Comparison of ENCODE assay signal across 22 cellular contexts in the genomic region with DNA sequence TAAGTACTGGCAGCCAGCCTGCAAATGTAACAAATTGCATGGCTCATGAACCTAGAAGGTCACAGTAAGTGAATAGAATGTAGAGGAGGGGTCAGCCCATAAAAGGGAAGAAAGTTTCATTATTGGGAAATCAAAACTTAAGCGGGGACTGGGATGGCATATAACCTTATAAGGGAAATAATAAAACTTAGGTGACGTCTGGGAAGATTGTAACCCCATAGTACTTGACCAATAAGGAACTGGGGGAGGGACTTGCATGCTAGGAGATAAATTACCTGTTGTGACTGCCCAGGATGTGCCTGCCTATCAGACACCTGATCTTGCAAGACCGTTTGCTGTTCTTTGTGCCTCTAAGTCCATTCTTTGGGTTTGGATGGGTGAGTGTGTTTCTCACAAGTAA. TPM values are rescaled to one million over a fixed set of nuclear protein-coding genes. Genes with fewer than 3 reads are reported as not detected.
DNase-seq lines count a peak whose midpoint lies in the region; ATAC-seq and TF ChIP-seq lines count a peak whose summit lies in the region.
"Had no signal": no experiment of that assay in that cellular context is flagged by ENCODE, and none has a peak within 500 bp of the region (broad histone marks: within the 10 kb centered on the region; RNA-seq: fewer than 3 reads in every experiment).

No MANE protein-coding gene starts in this region.

- no peaks in the 10 kb centered on the region for H3K36me3 Mint-ChIP-seq in MCF 10A (ENCODE audit: insufficient read depth, unreplicated experiment)
- H3K36me3 Mint-ChIP-seq in CD8-positive, alpha-beta T cell, result no peaks in the 10 kb centered on the region

- H3K4me2 ChIP-seq in hepatocyte, result no peak overlapping the region

- TF ChIP-seq CTCF in MCF 10A (IDR thresholded peaks at IDR 0.05; ENCODE audit: unreplicated experiment) (no peak), breast epithelium (IDR thresholded peaks at IDR 0.05) (no peak), epithelial cell of proximal tubule (conservative IDR thresholded peaks at IDR 0.05; ENCODE audit: low read depth, low read length) (no peak), esophagus squamous epithelium (IDR thresholded peaks at IDR 0.05) (no peak), hepatocyte (IDR thresholded peaks at IDR 0.05; ENCODE audit: poor library complexity) (no peak)
- TF ChIP-seq CTCF in CD8-positive, alpha-beta T cell (IDR thresholded peaks at IDR 0.05), result no peak

- H2AFZ ChIP-seq in hepatocyte, result no peak overlapping the region

- TF ChIP-seq POLR2A in breast epithelium (IDR thresholded peaks at IDR 0.05) (no peak), esophagus squamous epithelium (IDR thresholded peaks at IDR 0.05) (no peak)

- no peak for ATAC-seq in CD8-positive, alpha-beta T cell

- no peaks in the 10 kb centered on the region for H3K9me3 Mint-ChIP-seq in MCF 10A (ENCODE audit: unreplicated experiment)
- H3K9me3 Mint-ChIP-seq in CD8-positive, alpha-beta T cell, result no peaks in the 10 kb centered on the region

- intact Hi-C loops in MCF 10A (cut with micrococcal nuclease) (no loop called here), breast epithelium (cut with DNase I; ENCODE audit: low total_unique reads) (no loop called here), esophagus squamous epithelium (cut with DNase I) (no loop called here)
- intact Hi-C loops in CD8-positive, alpha-beta T cell (cut with DNase I, micrococcal nuclease), result no loop called here

- H3K36me3 ChIP-seq in breast epithelium (no peaks in the 10 kb centered on the region), esophagus squamous epithelium (no peaks in the 10 kb centered on the region), hepatocyte (replicated peaks; ENCODE audit: insufficient read depth, low read depth) (no peaks in the 10 kb centered on the region)
- H3K36me3 ChIP-seq in CD8-positive, alpha-beta T cell (ENCODE audit: insufficient read depth, low read length), result no peaks in the 10 kb centered on the region

- H3K27me3 ChIP-seq in breast epithelium, result no peaks in the 10 kb centered on the region
- no peaks in the 10 kb centered on the region for H3K27me3 ChIP-seq in esophagus squamous epithelium
- H3K27me3 ChIP-seq in CD8-positive, alpha-beta T cell (ENCODE audit: insufficient read depth, low read length), result no peaks in the 10 kb centered on the region
- H3K27me3 ChIP-seq in hepatocyte, result no peaks in the 10 kb centered on the region

- no TSS peak for BruUV-seq in MCF 10A (replicated peaks; lab: Mats Ljungman, UMichigan)

- H3K9me3 ChIP-seq in breast epithelium (no peaks in the 10 kb centered on the region), esophagus squamous epithelium (no peaks in the 10 kb centered on the region), hepatocyte (ENCODE audit: low read depth) (no peaks in the 10 kb centered on the region)
- no peaks in the 10 kb centered on the region for H3K9me3 ChIP-seq in CD8-positive, alpha-beta T cell (ENCODE audit: low read length)

- H3K4me3 ChIP-seq in breast epithelium (no peak overlapping the region), epithelial cell of proximal tubule (ENCODE audit: low read depth, low read length) (no peak overlapping the region), esophagus squamous epithelium (no peak overlapping the region), hepatocyte (no peak overlapping the region)
- H3K4me3 ChIP-seq in CD8-positive, alpha-beta T cell (ENCODE audit: low read depth, low read length), result no peak overlapping the region
- H3K4me3 ChIP-seq: SK-N-MC had no signal

- H3K4me1 ChIP-seq in breast epithelium, result no peaks in the 10 kb centered on the region
- H3K4me1 ChIP-seq in esophagus squamous epithelium, result peaks cover 0 to 18% (median 0%) of the 10 kb centered on the region in 3 donors
- peaks cover 5% of the 10 kb centered on the region for H3K4me1 ChIP-seq in CD8-positive, alpha-beta T cell (ENCODE audit: insufficient read depth, low read length)
- H3K4me1 ChIP-seq in hepatocyte (ENCODE audit: insufficient read depth), result no peaks in the 10 kb centered on the region

- no peaks in the 10 kb centered on the region for H3K4me1 Mint-ChIP-seq in MCF 10A (ENCODE audit: insufficient read depth, unreplicated experiment)
- H3K4me1 Mint-ChIP-seq in CD8-positive, alpha-beta T cell (ENCODE audit: low read depth), result peaks cover 12% of the 10 kb centered on the region

- H3K27ac Mint-ChIP-seq in MCF 10A (ENCODE audit: low read depth, unreplicated experiment), result no peak overlapping the region
- H3K27ac Mint-ChIP-seq in CD8-positive, alpha-beta T cell, result no peak overlapping the region
- H3K27ac Mint-ChIP-seq: HFFc6 had no signal

- no peak overlapping the region for H3K27ac ChIP-seq in breast epithelium
- H3K27ac ChIP-seq in esophagus squamous epithelium, result no peak overlapping the region
- H3K27ac ChIP-seq in CD8-positive, alpha-beta T cell (ENCODE audit: low read depth, low read length), result no peak overlapping the region
- no peak overlapping the region for H3K27ac ChIP-seq in hepatocyte
- H3K27ac ChIP-seq: SK-N-MC had no signal

- no peaks in the 10 kb centered on the region for H4K20me1 ChIP-seq in hepatocyte (ENCODE audit: insufficient read depth, poor library complexity, severe bottlenecking)

- no peaks in the 10 kb centered on the region for H3K9me2 ChIP-seq in hepatocyte (replicated peaks; ENCODE audit: insufficient read depth)

- POLR2A ChIA-PET in MCF 10A (lab: Yijun Ruan, JAX), result no interaction called here
- POLR2A ChIA-PET in CD8-positive, alpha-beta T cell (lab: Charles Lee), result no interaction called here

- WGBS in esophagus squamous epithelium, 2 donors, result 71 to 83% methylated on average over 3 of the region's 3 CpGs
- WGBS in hepatocyte (ENCODE audit: low lambda C conversion rate, missing lambda C conversion rate), result 57% methylated on average over 3 of the region's 3 CpGs

- DNase-seq in MCF 10A (ENCODE audit: unreplicated experiment), result peak; percentile 11
- DNase-seq in breast epithelium (ENCODE audit: low spot score in 2 of 2), result no peak
- DNase-seq in NOMO-1 treated with DMSO at 0.1 percent for 48 hours (lab: John Stamatoyannopoulos, UW; ENCODE audit: unreplicated experiment), result peak; percentile 61
- peak; percentile 50 for DNase-seq in epithelial cell of proximal tubule (ENCODE audit: low read depth)
- peak; percentile 80 for DNase-seq in renal cortical epithelial cell (ENCODE audit: low read depth)
- no peak for DNase-seq in esophagus squamous epithelium (lab: John Stamatoyannopoulos, UW)
- no peak for DNase-seq in CD8-positive, alpha-beta T cell
- DNase-seq in hepatocyte (ENCODE audit: low spot score), result no peak
- DNase-seq: C1 segment of cervical spinal cord, DMS79, H7, HFFc6, KBM-7, NCI-H1417, NCI-H1694 treated with DMSO at 0.1 percent for 48 hours, NCI-H2107, NCI-H2227 treated with DMSO at 0.1 percent for 48 hours, NCI-H510A, NCI-H748 treated with DMSO at 0.1 percent for 48 hours, SHP77 had no signal

- H3K27me3 Mint-ChIP-seq in MCF 10A (ENCODE audit: insufficient read depth, unreplicated experiment), result no peaks in the 10 kb centered on the region
- H3K27me3 Mint-ChIP-seq in CD8-positive, alpha-beta T cell (ENCODE audit: low read depth), result peaks cover 4% of the 10 kb centered on the region

- CTCF ChIA-PET in MCF 10A (lab: Yijun Ruan, JAX), result no interaction called here
- CTCF ChIA-PET in CD8-positive, alpha-beta T cell (lab: Charles Lee), result no interaction called here

- H3K79me2 ChIP-seq in hepatocyte, result no peaks in the 10 kb centered on the region

- H3K4me3 Mint-ChIP-seq in MCF 10A (ENCODE audit: unreplicated experiment), result no peak overlapping the region
- no peak overlapping the region for H3K4me3 Mint-ChIP-seq in CD8-positive, alpha-beta T cell
- H3K4me3 Mint-ChIP-seq: HFFc6 had no signal

RNA-seq across cellular contexts. Expression of a gene that starts 28.0 kb away (rescaled TPM):
- total RNA-seq in MCF 10A (2022), result 20.5 and 25.7 TPM in 2 replicates
- total RNA-seq in breast epithelium, result 10 to 100 TPM in 2 of 3 donors, 1 to 10 TPM in 1; 6.4 to 46.2 (median 25.9) TPM
- total RNA-seq in epithelial cell of proximal tubule, result 5.0 and 7.5 TPM in 2 replicates
- 14.8 and 26.6 TPM in 2 replicates for total RNA-seq in renal cortical epithelial cell
- 10 to 100 TPM; 11.2 to 29.9 (median 15.6) TPM for total RNA-seq in esophagus squamous epithelium
- total RNA-seq in CD8-positive, alpha-beta T cell, result 10 to 100 TPM; 11.2 to 16.5 TPM
- 23.3 and 24.6 TPM in 2 replicates for total RNA-seq in hepatocyte
- 8.1 TPM in 2 replicates for polyA plus RNA-seq in hepatocyte
- total RNA-seq: A172 had no signal

Comparison
In these comparisons a context has a peak if more than half of its experiments do, and no peak if none do; other contexts are left out.
1. DNase-seq: peak in MCF 10A (single experiment), NOMO-1 treated with DMSO at 0.1 percent for 48 hours (single experiment), epithelial cell of proximal tubule (single experiment) and renal cortical epithelial cell (single experiment); none in breast epithelium (0 of 2), esophagus squamous epithelium (single experiment), CD8-positive, alpha-beta T cell (0 of 7) and hepatocyte (single experiment).